In the genomic region with DNA sequence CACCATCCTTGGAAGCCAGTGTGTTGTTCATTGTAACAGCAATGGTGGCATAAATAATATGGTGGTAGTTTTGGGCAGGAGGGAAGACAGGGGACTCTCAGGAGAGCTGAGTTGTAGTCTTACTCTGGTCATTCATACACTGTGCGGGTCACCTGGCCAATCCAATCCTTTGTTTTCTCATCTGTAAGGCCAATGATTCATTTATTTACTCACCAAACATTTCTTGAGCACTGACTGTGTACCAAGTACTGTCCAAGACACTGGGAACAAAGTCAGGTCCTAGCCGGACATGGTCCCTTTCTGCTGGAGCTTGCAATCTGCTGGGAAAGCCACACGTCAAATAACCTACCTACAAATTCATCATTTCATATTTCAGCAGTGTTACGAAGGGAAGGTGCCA, we compare ENCODE assay signal across 26 cellular contexts.
"Had no signal": no experiment of that assay in that cellular context is flagged by ENCODE, and none has a peak within 500 bp of the region (broad histone marks: within the 10 kb centered on the region; RNA-seq: fewer than 3 reads in every experiment).

No MANE protein-coding gene starts in this region.

- H3K9me3 Mint-ChIP-seq: stimulated activated effector memory CD8-positive, alpha-beta T cell treated with anti-CD3 and anti-CD28 coated beads, Interleukin-12 subunit alpha, Interleukin-12 subunit beta, amount 100 ng/mL, for 72 hours; stimulated activated naive CD8-positive, alpha-beta T cell treated with anti-CD3 and anti-CD28 coated beads, Interleukin-15, Interleukin-2, amounts not matched to agents 100 ng/mL and 50 ng/mL, for 24 hours had no signal

- ATAC-seq: left colon; left lung; lower lobe of right lung; naive thymus-derived CD8-positive, alpha-beta T cell; right cardiac atrium; stimulated activated effector memory CD8-positive, alpha-beta T cell treated with anti-CD3 and anti-CD28 coated beads, Interleukin-12 subunit alpha, Interleukin-12 subunit beta, amount 100 ng/mL, for 72 hours had no signal

- H3K9me3 ChIP-seq: left lung, lower lobe of right lung, ovary, sigmoid colon, spleen, suprapubic skin, thoracic aorta, tibial artery, uterus had no signal

- H3K27me3 ChIP-seq: left lung, ovary, sigmoid colon, spleen, suprapubic skin, tibial artery, uterus had no signal

- H3K36me3 Mint-ChIP-seq: immature natural killer cell; naive thymus-derived CD8-positive, alpha-beta T cell; stimulated activated effector memory CD8-positive, alpha-beta T cell treated with anti-CD3 and anti-CD28 coated beads, Interleukin-12 subunit alpha, Interleukin-12 subunit beta, amount 100 ng/mL, for 72 hours; type B pancreatic cell had no signal

- DNase-seq: hypothalamus; immature natural killer cell; kidney; left colon; left lung; lower lobe of right lung; mammary epithelial cell; mesenchymal stem cell; naive thymus-derived CD8-positive, alpha-beta T cell; ovary; retina; right cardiac atrium; sigmoid colon; small intestine; spleen; stimulated activated CD4-positive, alpha-beta T cell treated with anti-CD3 and anti-CD28 coated beads, Interleukin-4, amount 100 ng/mL, for 24 hours; stimulated activated naive CD4-positive, alpha-beta T cell; tibial artery; uterus had no signal

- H3K27ac ChIP-seq: left lung, lower lobe of right lung, ovary, sigmoid colon, spleen, suprapubic skin, thoracic aorta, tibial artery, uterus had no signal

- H3K36me3 ChIP-seq: left lung, lower lobe of right lung, ovary, sigmoid colon, spleen, suprapubic skin, thoracic aorta, tibial artery, uterus had no signal

- H3K4me1 Mint-ChIP-seq: immature natural killer cell; naive thymus-derived CD8-positive, alpha-beta T cell; stimulated activated effector memory CD8-positive, alpha-beta T cell treated with anti-CD3 and anti-CD28 coated beads, Interleukin-12 subunit alpha, Interleukin-12 subunit beta, amount 100 ng/mL, for 72 hours had no signal

- H3K4me1 ChIP-seq: left lung, lower lobe of right lung, spleen, uterus had no signal

- H3K4me3 Mint-ChIP-seq: immature natural killer cell; naive thymus-derived CD8-positive, alpha-beta T cell; stimulated activated effector memory CD8-positive, alpha-beta T cell treated with anti-CD3 and anti-CD28 coated beads, Interleukin-12 subunit alpha, Interleukin-12 subunit beta, amount 100 ng/mL, for 72 hours; stimulated activated naive CD8-positive, alpha-beta T cell treated with anti-CD3 and anti-CD28 coated beads, Interleukin-15, Interleukin-2, amounts not matched to agents 100 ng/mL and 50 ng/mL, for 24 hours; type B pancreatic cell had no signal

- H3K27ac Mint-ChIP-seq: immature natural killer cell; naive thymus-derived CD8-positive, alpha-beta T cell; progenitor cell of endocrine pancreas; stimulated activated effector memory CD8-positive, alpha-beta T cell treated with anti-CD3 and anti-CD28 coated beads, Interleukin-12 subunit alpha, Interleukin-12 subunit beta, amount 100 ng/mL, for 72 hours; stimulated activated naive CD8-positive, alpha-beta T cell treated with anti-CD3 and anti-CD28 coated beads, Interleukin-15, Interleukin-2, amounts not matched to agents 100 ng/mL and 50 ng/mL, for 24 hours; type B pancreatic cell had no signal

- H3K4me3 ChIP-seq: left lung, lower lobe of right lung, ovary, sigmoid colon, spleen, suprapubic skin, thoracic aorta, tibial artery, uterus had no signal

- FAIRE-seq: islet of Langerhans, kidney, small intestine had no signal
